1 cellular context compared by ENCODE assay signal in genomic region chr5:188488-189481, GRCh38.
A peak's percentile ranks its signal among the peaks of the same experiment; 100 is the strongest.
TF ChIP-seq lines count a peak whose summit lies in the region.

No MANE protein-coding gene starts in this region.

TF ChIP-seq in HepG2, 621 proteins besides CTCF, POLR2A, EP300 and RAD21 (continued from another document and continues in another):
- no peak for TF ChIP-seq RNF219 (CRISPR knock-in tag; IDR thresholded peaks at IDR 0.05)
- TF ChIP-seq PRMT3 (CRISPR knock-in tag; IDR thresholded peaks at IDR 0.05; ENCODE audit: borderline replicate concordance, low read depth), result no peak
- peak; percentile 70 for TF ChIP-seq STAG1 (CRISPR knock-in tag; IDR thresholded peaks at IDR 0.05)
- no peak for TF ChIP-seq POGZ (CRISPR knock-in tag; IDR thresholded peaks at IDR 0.05)
- 0 out of 2 replicates have a peak, but pooled peaks have one; percentile 31 for TF ChIP-seq POGK (CRISPR knock-in tag; conservative IDR thresholded peaks at IDR 0.05)
- TF ChIP-seq ZBTB49 (CRISPR knock-in tag; IDR thresholded peaks at IDR 0.05; ENCODE audit: borderline replicate concordance), result no peak
- no peak for TF ChIP-seq MEF2D (CRISPR knock-in tag; IDR thresholded peaks at IDR 0.05)
- TF ChIP-seq ZNF124 (CRISPR knock-in tag; IDR thresholded peaks at IDR 0.05), result 0 out of 2 replicates have a peak, but pooled peaks have one; percentile 35
- TF ChIP-seq ZNF724P (CRISPR knock-in tag; IDR thresholded peaks at IDR 0.05; ENCODE audit: borderline replicate concordance), result no peak
- no peak for TF ChIP-seq ZNF407 (CRISPR knock-in tag; IDR thresholded peaks at IDR 0.05; ENCODE audit: not compliant biosample characterization)
- TF ChIP-seq NR2C2 (CRISPR knock-in tag; IDR thresholded peaks at IDR 0.05; ENCODE audit: borderline replicate concordance), result no peak
- TF ChIP-seq AKNA (CRISPR knock-in tag; IDR thresholded peaks at IDR 0.05; ENCODE audit: borderline replicate concordance), result no peak
- TF ChIP-seq MAX (IDR thresholded peaks at IDR 0.05), result peak; percentile 63
- no peak for TF ChIP-seq ZNF564 (CRISPR knock-in tag; IDR thresholded peaks at IDR 0.05)
- TF ChIP-seq SCMH1 (CRISPR knock-in tag; IDR thresholded peaks at IDR 0.05; ENCODE audit: borderline replicate concordance), result no peak
- TF ChIP-seq ZNF639 (CRISPR knock-in tag; conservative IDR thresholded peaks at IDR 0.05), result no peak
- no peak for TF ChIP-seq ZNF776 (CRISPR knock-in tag; IDR thresholded peaks at IDR 0.05)
- no peak for TF ChIP-seq ZIK1 (CRISPR knock-in tag; IDR thresholded peaks at IDR 0.05; ENCODE audit: borderline replicate concordance, low read depth)
- TF ChIP-seq ZNF609 (CRISPR knock-in tag; IDR thresholded peaks at IDR 0.05; ENCODE audit: borderline replicate concordance), result no peak
- TF ChIP-seq ZNF550 (CRISPR knock-in tag; IDR thresholded peaks at IDR 0.05; ENCODE audit: borderline replicate concordance), result no peak
- TF ChIP-seq LBX2 (CRISPR knock-in tag; IDR thresholded peaks at IDR 0.05; ENCODE audit: borderline replicate concordance), result 0 out of 2 replicates have a peak, but pooled peaks have one; percentile 48
- TF ChIP-seq MEIS1 (CRISPR knock-in tag; IDR thresholded peaks at IDR 0.05; ENCODE audit: borderline replicate concordance), result no peak
- no peak for TF ChIP-seq ZNF260 (CRISPR knock-in tag; IDR thresholded peaks at IDR 0.05; ENCODE audit: borderline replicate concordance, low read depth)
